Comparison of ENCODE assay signal across 32 cellular contexts in genomic region chr3:11878837-11879236, GRCh38. TPM values are rescaled to one million over a fixed set of nuclear protein-coding genes. Genes with fewer than 3 reads are reported as not detected.
DNase-seq lines count a peak whose midpoint lies in the region; ATAC-seq and TF ChIP-seq lines count a peak whose summit lies in the region.
"Had no signal": no experiment of that assay in that cellular context is flagged by ENCODE, and none has a peak within 500 bp of the region (broad histone marks: within the 10 kb centered on the region; RNA-seq: fewer than 3 reads in every experiment).

No MANE protein-coding gene starts in this region.

- H4K8ac ChIP-seq in H9 (replicated peaks; ENCODE audit: insufficient read length, low read depth, low read length): no peak overlapping the region

- H3K18ac ChIP-seq in H9 (ENCODE audit: insufficient read length, low read depth, low read length): no peak overlapping the region

- no peaks in the 10 kb centered on the region for H3K79me2 ChIP-seq in H9 (ENCODE audit: insufficient read depth, low read length)

- H3K27me3 ChIP-seq in H9 (ENCODE audit: insufficient read depth, low read length) (no peaks in the 10 kb centered on the region), WERI-Rb-1 (ENCODE audit: insufficient read depth, low read depth, severe bottlenecking) (no peaks in the 10 kb centered on the region), iPS DF 6.9 (ENCODE audit: control insufficient read depth, insufficient read depth, low read length) (no peaks in the 10 kb centered on the region)
- H3K27me3 ChIP-seq: MG63, neutrophil, right lobe of liver had no signal

- no peak overlapping the region for H3K14ac ChIP-seq in H9 (ENCODE audit: insufficient read depth, low read length)

- H3K36me3 Mint-ChIP-seq in H9 (ENCODE audit: insufficient read depth in 1 of 3, low read depth in 3 of 3): no peaks in the 10 kb centered on the region
- H3K36me3 Mint-ChIP-seq in activated CD8-positive, alpha-beta memory T cell treated with anti-CD3 and anti-CD28 coated beads, Interleukin-2, amount 10 ng/mL, durations not matched to agents 7 days and 5 days: no peaks in the 10 kb centered on the region
- H3K36me3 Mint-ChIP-seq: activated naive CD8-positive, alpha-beta T cell treated with anti-CD3 and anti-CD28 coated beads, Interleukin-2, amount 10 ng/mL, durations not matched to agents 7 days and 5 days; CD4-positive, CD25-positive, alpha-beta regulatory T cell; naive B cell had no signal

- H2AFZ ChIP-seq in H9 (ENCODE audit: low read length): no peak overlapping the region

- DNase-seq in NCI-H146 (lab: John Stamatoyannopoulos, UW): peak; percentile 14
- no peak for DNase-seq in NCI-H146 treated with DMSO at 0.1 percent for 48 hours (lab: John Stamatoyannopoulos, UW; ENCODE audit: unreplicated experiment)
- no peak for DNase-seq in H9
- DNase-seq in WERI-Rb-1: no peak
- DNase-seq in iPS DF 6.9 (ENCODE audit: low read depth, low spot score): peak; percentile 5
- no peak for DNase-seq in hippocampal formation (lab: John Stamatoyannopoulos, UW)
- DNase-seq in posterior cingulate gyrus: no peak
- no peak for DNase-seq in activated CD8-positive, alpha-beta memory T cell treated with anti-CD3 and anti-CD28 coated beads, Interleukin-2, amount 10 ng/mL, durations not matched to agents 7 days and 5 days
- DNase-seq: activated CD4-positive, alpha-beta T cell treated with anti-CD3 and anti-CD28 coated beads, Interleukin-2, amount 10 ng/mL, durations not matched to agents 24 days and 14 days; activated gamma-delta T cell treated with Interleukin-2 at 50 U/mL for 16 hours; activated naive CD8-positive, alpha-beta T cell treated with anti-CD3 and anti-CD28 coated beads, Interleukin-2, amount 10 ng/mL, durations not matched to agents 7 days and 5 days; activated T-cell treated with anti-CD3 and anti-CD28 coated beads, Interleukin-2, amount 50 U/mL, for 48 hours; aorta; EL; GOT3; hypothalamus; MG63; midbrain; naive B cell; NCI-H1436 treated with DMSO at 0.1 percent for 48 hours; NCI-H524 treated with DMSO at 0.1 percent for 48 hours; right lobe of liver; SIG-M5; stimulated activated CD4-positive, alpha-beta T cell treated with anti-CD3 and anti-CD28 coated beads, Interleukin-12 subunit alpha, Interleukin-12 subunit beta, amount 100 ng/mL, for 4 hours; stimulated activated CD4-positive, alpha-beta T cell treated with anti-CD3 and anti-CD28 coated beads, Interleukin-2, amount 100 ng/mL, for 48 hours; stimulated activated naive CD8-positive, alpha-beta T cell treated with anti-CD3 and anti-CD28 coated beads, Interleukin-15, amount 100 ng/mL, for 72 hours; T-helper 9 cell had no signal

- no peak overlapping the region for H3K4me3 Mint-ChIP-seq in H9
- no peak overlapping the region for H3K4me3 Mint-ChIP-seq in activated CD8-positive, alpha-beta memory T cell treated with anti-CD3 and anti-CD28 coated beads, Interleukin-2, amount 10 ng/mL, durations not matched to agents 7 days and 5 days
- H3K4me3 Mint-ChIP-seq: activated CD4-positive, alpha-beta T cell treated with anti-CD3 and anti-CD28 coated beads, Interleukin-2, amount 10 ng/mL, durations not matched to agents 24 days and 14 days; activated naive CD8-positive, alpha-beta T cell treated with anti-CD3 and anti-CD28 coated beads, Interleukin-2, amount 10 ng/mL, durations not matched to agents 7 days and 5 days; CD4-positive, CD25-positive, alpha-beta regulatory T cell; naive B cell; stimulated activated naive CD8-positive, alpha-beta T cell treated with anti-CD3 and anti-CD28 coated beads, Interleukin-15, amount 100 ng/mL, for 72 hours had no signal

- H3K56ac ChIP-seq in H9 (ENCODE audit: insufficient read length, low read depth, low read length): no peak overlapping the region

- H3K23ac ChIP-seq in H9 (ENCODE audit: insufficient read length, low read depth, low read length): no peak overlapping the region

- H3K4me3 ChIP-seq in WERI-Rb-1 (ENCODE audit: low read depth, low read length) (no peak overlapping the region), iPS DF 6.9 (ENCODE audit: low read length) (no peak overlapping the region)
- H3K4me3 ChIP-seq: MG63, right lobe of liver, thoracic aorta had no signal

- no peaks in the 10 kb centered on the region for H4K20me1 ChIP-seq in H9 (ENCODE audit: control insufficient read depth, insufficient read depth, insufficient read length)

- H3K4ac ChIP-seq in H9 (ENCODE audit: low read depth, low read length): no peak overlapping the region

- no peaks in the 10 kb centered on the region for H3K9me3 Mint-ChIP-seq in H9
- no peaks in the 10 kb centered on the region for H3K9me3 Mint-ChIP-seq in activated CD8-positive, alpha-beta memory T cell treated with anti-CD3 and anti-CD28 coated beads, Interleukin-2, amount 10 ng/mL, durations not matched to agents 7 days and 5 days (ENCODE audit: low read depth)
- H3K9me3 Mint-ChIP-seq: activated CD4-positive, alpha-beta T cell treated with anti-CD3 and anti-CD28 coated beads, Interleukin-2, amount 10 ng/mL, durations not matched to agents 24 days and 14 days; activated naive CD8-positive, alpha-beta T cell treated with anti-CD3 and anti-CD28 coated beads, Interleukin-2, amount 10 ng/mL, durations not matched to agents 7 days and 5 days; naive B cell; stimulated activated naive CD8-positive, alpha-beta T cell treated with anti-CD3 and anti-CD28 coated beads, Interleukin-15, amount 100 ng/mL, for 72 hours had no signal

- H3K27ac ChIP-seq in H9 (ENCODE audit: insufficient read length, low read depth, low read length) (no peak overlapping the region), WERI-Rb-1 (no peak overlapping the region), iPS DF 6.9 (ENCODE audit: low read length) (no peak overlapping the region)
- H3K27ac ChIP-seq: HL-60, KMS-11, neutrophil, right lobe of liver, thoracic aorta had no signal

- H3T11ph ChIP-seq in H9 (ENCODE audit: low read length): no peak overlapping the region

- no peak overlapping the region for H4K5ac ChIP-seq in H9 (ENCODE audit: insufficient read length, low read depth, low read length)

- H2BK5ac ChIP-seq in H9 (ENCODE audit: insufficient read length, low read length): no peak overlapping the region

- H3K36me3 ChIP-seq in WERI-Rb-1: no peaks in the 10 kb centered on the region
- H3K36me3 ChIP-seq in iPS DF 6.9 (ENCODE audit: control insufficient read depth, insufficient read depth, low read length): no peaks in the 10 kb centered on the region
- H3K36me3 ChIP-seq: MG63, neutrophil, right lobe of liver, thoracic aorta had no signal

- no peak overlapping the region for H2BK120ac ChIP-seq in H9 (ENCODE audit: low read depth, low read length, poor library complexity, severe bottlenecking)

- no peaks in the 10 kb centered on the region for H3K79me1 ChIP-seq in H9 (ENCODE audit: insufficient read depth, low read depth, low read length, poor library complexity, severe bottlenecking)

- no peaks in the 10 kb centered on the region for H3K4me1 ChIP-seq in H9 (ENCODE audit: insufficient read depth, low read length)
- no peaks in the 10 kb centered on the region for H3K4me1 ChIP-seq in iPS DF 6.9 (ENCODE audit: control insufficient read depth, insufficient read depth, low read length)
- H3K4me1 ChIP-seq: right lobe of liver had no signal

- H3K9me3 ChIP-seq in H9 (ENCODE audit: control insufficient read depth, low read depth, low read length) (no peaks in the 10 kb centered on the region), WERI-Rb-1 (ENCODE audit: severe bottlenecking) (no peaks in the 10 kb centered on the region), iPS DF 6.9 (ENCODE audit: control insufficient read depth, insufficient read depth, low read length) (no peaks in the 10 kb centered on the region)
- H3K9me3 ChIP-seq: MG63, neutrophil, right lobe of liver, thoracic aorta had no signal

- H2BK12ac ChIP-seq in H9 (ENCODE audit: insufficient read length, low read depth, low read length): no peak overlapping the region

- no peak overlapping the region for H3K27ac Mint-ChIP-seq in H9
- no peak overlapping the region for H3K27ac Mint-ChIP-seq in activated CD8-positive, alpha-beta memory T cell treated with anti-CD3 and anti-CD28 coated beads, Interleukin-2, amount 10 ng/mL, durations not matched to agents 7 days and 5 days
- H3K27ac Mint-ChIP-seq: activated CD4-positive, alpha-beta T cell treated with anti-CD3 and anti-CD28 coated beads, Interleukin-2, amount 10 ng/mL, durations not matched to agents 24 days and 14 days; activated naive CD8-positive, alpha-beta T cell treated with anti-CD3 and anti-CD28 coated beads, Interleukin-2, amount 10 ng/mL, durations not matched to agents 7 days and 5 days; stimulated activated naive CD8-positive, alpha-beta T cell treated with anti-CD3 and anti-CD28 coated beads, Interleukin-15, amount 100 ng/mL, for 72 hours had no signal

- H2AK5ac ChIP-seq in H9 (ENCODE audit: insufficient read length, low read length): no peak overlapping the region

- H4K91ac ChIP-seq in H9 (ENCODE audit: insufficient read length, low read depth, low read length): no peak overlapping the region

- 0 out of 2 replicates have a peak, but pooled peaks cover 3% of the 10 kb centered on the region for H3K27me3 Mint-ChIP-seq in H9 (ENCODE audit: low read depth)
- H3K27me3 Mint-ChIP-seq in activated CD8-positive, alpha-beta memory T cell treated with anti-CD3 and anti-CD28 coated beads, Interleukin-2, amount 10 ng/mL, durations not matched to agents 7 days and 5 days: peaks cover 16% of the 10 kb centered on the region

- H3K4me1 Mint-ChIP-seq in H9: no peaks in the 10 kb centered on the region
- no peaks in the 10 kb centered on the region for H3K4me1 Mint-ChIP-seq in activated CD8-positive, alpha-beta memory T cell treated with anti-CD3 and anti-CD28 coated beads, Interleukin-2, amount 10 ng/mL, durations not matched to agents 7 days and 5 days
- H3K4me1 Mint-ChIP-seq: activated CD4-positive, alpha-beta T cell treated with anti-CD3 and anti-CD28 coated beads, Interleukin-2, amount 10 ng/mL, durations not matched to agents 24 days and 14 days; activated naive CD8-positive, alpha-beta T cell treated with anti-CD3 and anti-CD28 coated beads, Interleukin-2, amount 10 ng/mL, durations not matched to agents 7 days and 5 days; CD4-positive, CD25-positive, alpha-beta regulatory T cell; naive B cell; stimulated activated naive CD8-positive, alpha-beta T cell treated with anti-CD3 and anti-CD28 coated beads, Interleukin-15, amount 100 ng/mL, for 72 hours had no signal

- CTCF ChIA-PET in activated CD8-positive, alpha-beta memory T cell treated with anti-CD3 and anti-CD28 coated beads, Interleukin-2, amount 10 ng/mL, durations not matched to agents 7 days and 5 days (lab: Charles Lee): no interaction called here

- intact Hi-C loops in posterior cingulate gyrus (cut with DNase I): no loop called here

- WGBS in H9 (ENCODE audit: extremely low coverage, insufficient read length, low lambda C conversion rate): no CpG with 5 or more reads among the region's 5 CpGs
- no CpG with 5 or more reads among the region's 5 CpGs for WGBS in iPS DF 6.9 (ENCODE audit: insufficient coverage, insufficient read length)

- no peak overlapping the region for H3K4me2 ChIP-seq in H9 (ENCODE audit: insufficient read depth, insufficient read length, low read length)
- H3K4me2 ChIP-seq: KMS-11 had no signal

- peak; percentile 46 for TF ChIP-seq CTCF in H9 (conservative IDR thresholded peaks at IDR 0.05)
- TF ChIP-seq CTCF in WERI-Rb-1 (IDR thresholded peaks at IDR 0.05; ENCODE audit: low read depth, low read length): peak; percentile 45

- no peak overlapping the region for H2BK20ac ChIP-seq in H9 (ENCODE audit: low read depth, low read length, poor library complexity, severe bottlenecking)

- ATAC-seq in activated CD8-positive, alpha-beta memory T cell treated with anti-CD3 and anti-CD28 coated beads, Interleukin-2, amount 10 ng/mL, durations not matched to agents 7 days and 5 days: no peak
- ATAC-seq: right lobe of liver; stimulated activated naive CD8-positive, alpha-beta T cell treated with anti-CD3 and anti-CD28 coated beads, Interleukin-15, amount 100 ng/mL, for 72 hours had no signal

- no peak overlapping the region for H2BK15ac ChIP-seq in H9 (ENCODE audit: low read depth, low read length)

- H3K9ac ChIP-seq in H9 (ENCODE audit: extremely low read depth, insufficient read length, low read length): no peak overlapping the region
- H3K9ac ChIP-seq: KMS-11 had no signal

- no peaks in the 10 kb centered on the region for H3K23me2 ChIP-seq in H9 (ENCODE audit: insufficient read length, low read depth, low read length, poor library complexity, severe bottlenecking)

RNA-seq across cellular contexts. Expression of gene TAMM41, which starts 32.2 kb away (rescaled TPM):
- 23.5 and 24.3 TPM in 2 replicates for total RNA-seq in H9 (2021)
- total RNA-seq in activated CD8-positive, alpha-beta memory T cell treated with anti-CD3 and anti-CD28 coated beads, Interleukin-2, amount 10 ng/mL, durations not matched to agents 7 days and 5 days: 10 to 100 TPM; 19.5 to 20.4 TPM

Comparison
In these comparisons a context has a peak if more than half of its experiments do, and no peak if none do; other contexts are left out.
1. DNase-seq: peak in NCI-H146 (single experiment) and iPS DF 6.9 (single experiment); none in NCI-H146 treated with DMSO at 0.1 percent for 48 hours (single experiment), H9 (single experiment), WERI-Rb-1 (single experiment), hippocampal formation (0 of 2), posterior cingulate gyrus (0 of 10) and activated CD8-positive, alpha-beta memory T cell treated with anti-CD3 and anti-CD28 coated beads, Interleukin-2, amount 10 ng/mL, durations not matched to agents 7 days and 5 days (single experiment).